In genomic region chr4:55947912-55948725, GRCh38 we compare ENCODE assay signal across 8 cellular contexts. TPM values are rescaled to one million over a fixed set of nuclear protein-coding genes. Genes with fewer than 3 reads are reported as not detected.
DNase-seq lines count a peak whose midpoint lies in the region; ATAC-seq and TF ChIP-seq lines count a peak whose summit lies in the region.

No MANE protein-coding gene starts in this region.

- H3K36me3 ChIP-seq in PC-3 (ENCODE audit: low read depth, low read length) = peaks cover 9% of the 10 kb centered on the region; the same call in 1 of the 2 replicates

- H3K27me3 Mint-ChIP-seq in activated naive CD8-positive, alpha-beta T cell treated with anti-CD3 and anti-CD28 coated beads, Interleukin-2, amount 50 U/mL, for 24 hours = no peaks in the 10 kb centered on the region

- peak overlapping the region; percentile 92 for H3K9ac ChIP-seq in PC-3 (ENCODE audit: low read length)

- intact Hi-C loops in PC-3 (cut with micrococcal nuclease) = loop anchor here (1.0 to 10.0 kb wide), 8 partner anchors 27 to 437 kb away; partner anchors contain the start of genes AASDH and EXOC1

- CTCF ChIA-PET in HEK293T (lab: Yijun Ruan, JAX) (interaction anchor here (0.5 to 2.8 kb wide), 15 partner anchors 10 to 862 kb away, joined by 3 to 25 read pairs (median 4); no protein-coding TSS in a partner anchor), PC-3 (lab: Charles Lee) (interaction anchor here (0.5 to 1.2 kb wide), 6 partner anchors 8 to 505 kb away, joined by 3 to 4 read pairs (median 4); no protein-coding TSS in a partner anchor)

- peak overlapping the region; percentile 96 for H3K4me2 ChIP-seq in PC-3 (ENCODE audit: low read length)

- H3K9me3 ChIP-seq in PC-3 (ENCODE audit: low read length) = no peaks in the 10 kb centered on the region

- peak overlapping the region; percentile 93 for H3K27ac ChIP-seq in PC-3 (ENCODE audit: low read length)
- peak overlapping the region; percentile 78 to 98 (median 91) for H3K27ac ChIP-seq in skin epidermis

- H4K20me1 ChIP-seq in PC-3 (ENCODE audit: low read length) = no peaks in the 10 kb centered on the region

- no TSS peak for BruUV-seq in PC-3 (replicated peaks; lab: Mats Ljungman, UMichigan)

- DNase-seq in GM04504 (ENCODE audit: low read depth) (peak; percentile 72), HEK293T (ENCODE audit: extremely low spot score) (no peak), PC-3 (peak; percentile 96), hepatic stellate cell (ENCODE audit: low spot score) (peak; percentile 66), DMS 273 treated with DMSO at 0.1 percent for 48 hours (lab: John Stamatoyannopoulos, UW) (no peak), COLO668 (lab: John Stamatoyannopoulos, UW; ENCODE audit: unreplicated experiment) (no peak)
- peak; percentile 35 for DNase-seq in activated naive CD8-positive, alpha-beta T cell treated with anti-CD3 and anti-CD28 coated beads, Interleukin-2, amount 50 U/mL, for 24 hours

- TF ChIP-seq CTCF in PC-3 (conservative IDR thresholded peaks at IDR 0.05; ENCODE audit: low read depth, low read length) = no peak

- peaks cover 43% of the 10 kb centered on the region for H3K4me1 Mint-ChIP-seq in activated naive CD8-positive, alpha-beta T cell treated with anti-CD3 and anti-CD28 coated beads, Interleukin-2, amount 50 U/mL, for 24 hours

- peaks cover 30% of the 10 kb centered on the region for H3K4me1 ChIP-seq in PC-3 (ENCODE audit: insufficient read depth, low read length)

- H3K27ac Mint-ChIP-seq in activated naive CD8-positive, alpha-beta T cell treated with anti-CD3 and anti-CD28 coated beads, Interleukin-2, amount 50 U/mL, for 24 hours = peak overlapping the region; percentile 90

- H2AFZ ChIP-seq in PC-3 (ENCODE audit: low read length) = peak overlapping the region; percentile 92

- H3K4me3 ChIP-seq in PC-3 (ENCODE audit: low read length) (peak overlapping the region; percentile 81), skin epidermis (peak overlapping the region; percentile 67 to 94 (median 84))

- no peaks in the 10 kb centered on the region for H3K9me3 Mint-ChIP-seq in activated naive CD8-positive, alpha-beta T cell treated with anti-CD3 and anti-CD28 coated beads, Interleukin-2, amount 50 U/mL, for 24 hours

- H3K36me3 Mint-ChIP-seq in activated naive CD8-positive, alpha-beta T cell treated with anti-CD3 and anti-CD28 coated beads, Interleukin-2, amount 50 U/mL, for 24 hours (ENCODE audit: low read depth) = peaks cover 6% of the 10 kb centered on the region

- POLR2A ChIA-PET in HEK293T (lab: Yijun Ruan, JAX) = interaction anchor here (0.6 to 2.0 kb wide), 7 partner anchors 9 to 439 kb away, joined by 3 to 11 read pairs (median 3); partner anchors contain the start of gene AASDH
- POLR2A ChIA-PET in PC-3 (lab: Charles Lee; ENCODE audit: unreplicated experiment) = interaction anchor here (0.5 to 0.6 kb wide), 2 partner anchors 9 to 82 kb away, joined by 3 to 5 read pairs; no protein-coding TSS in a partner anchor

- H3F3A ChIP-seq in PC-3 (ENCODE audit: low read length, unreplicated experiment) = peaks cover 4% of the 10 kb centered on the region

- H3K27me3 ChIP-seq in PC-3 (ENCODE audit: low read length) = no peaks in the 10 kb centered on the region

- no peaks in the 10 kb centered on the region for H3K9me2 ChIP-seq in PC-3 (replicated peaks; ENCODE audit: low read length)

- ATAC-seq in PC-3 = peak; percentile 68
- ATAC-seq in activated naive CD8-positive, alpha-beta T cell treated with anti-CD3 and anti-CD28 coated beads, Interleukin-2, amount 50 U/mL, for 24 hours = peak; percentile 33

- peak overlapping the region; percentile 83 for H3K4me3 Mint-ChIP-seq in activated naive CD8-positive, alpha-beta T cell treated with anti-CD3 and anti-CD28 coated beads, Interleukin-2, amount 50 U/mL, for 24 hours

- H3K79me2 ChIP-seq in PC-3 (ENCODE audit: low read length) = peaks cover 33% of the 10 kb centered on the region

TF ChIP-seq in HEK293T, 16 proteins besides CTCF, POLR2A, EP300 and RAD21:
- TF ChIP-seq PKNOX1 (IDR thresholded peaks at IDR 0.05) (peak; percentile 29; the same call in 1 of the 2 replicates), SUZ12 (IDR thresholded peaks at IDR 0.05) (no peak)

RNA-seq across cellular contexts. Expression of gene CEP135, which starts 0.6 kb away (rescaled TPM):
- total RNA-seq in PC-3 (2014; rRNA removed) = 14.8 and 19.1 TPM in 2 replicates

Comparison
In these comparisons a context has a peak if more than half of its experiments do, and no peak if none do; other contexts are left out.
1. DNase-seq: peak in GM04504 (single experiment), PC-3 (single experiment), activated naive CD8-positive, alpha-beta T cell treated with anti-CD3 and anti-CD28 coated beads, Interleukin-2, amount 50 U/mL, for 24 hours (single experiment) and hepatic stellate cell (single experiment); none in HEK293T (single experiment), DMS 273 treated with DMSO at 0.1 percent for 48 hours (single experiment) and COLO668 (single experiment).